ENCODE assay signal across 22 cellular contexts in the genomic region with DNA sequence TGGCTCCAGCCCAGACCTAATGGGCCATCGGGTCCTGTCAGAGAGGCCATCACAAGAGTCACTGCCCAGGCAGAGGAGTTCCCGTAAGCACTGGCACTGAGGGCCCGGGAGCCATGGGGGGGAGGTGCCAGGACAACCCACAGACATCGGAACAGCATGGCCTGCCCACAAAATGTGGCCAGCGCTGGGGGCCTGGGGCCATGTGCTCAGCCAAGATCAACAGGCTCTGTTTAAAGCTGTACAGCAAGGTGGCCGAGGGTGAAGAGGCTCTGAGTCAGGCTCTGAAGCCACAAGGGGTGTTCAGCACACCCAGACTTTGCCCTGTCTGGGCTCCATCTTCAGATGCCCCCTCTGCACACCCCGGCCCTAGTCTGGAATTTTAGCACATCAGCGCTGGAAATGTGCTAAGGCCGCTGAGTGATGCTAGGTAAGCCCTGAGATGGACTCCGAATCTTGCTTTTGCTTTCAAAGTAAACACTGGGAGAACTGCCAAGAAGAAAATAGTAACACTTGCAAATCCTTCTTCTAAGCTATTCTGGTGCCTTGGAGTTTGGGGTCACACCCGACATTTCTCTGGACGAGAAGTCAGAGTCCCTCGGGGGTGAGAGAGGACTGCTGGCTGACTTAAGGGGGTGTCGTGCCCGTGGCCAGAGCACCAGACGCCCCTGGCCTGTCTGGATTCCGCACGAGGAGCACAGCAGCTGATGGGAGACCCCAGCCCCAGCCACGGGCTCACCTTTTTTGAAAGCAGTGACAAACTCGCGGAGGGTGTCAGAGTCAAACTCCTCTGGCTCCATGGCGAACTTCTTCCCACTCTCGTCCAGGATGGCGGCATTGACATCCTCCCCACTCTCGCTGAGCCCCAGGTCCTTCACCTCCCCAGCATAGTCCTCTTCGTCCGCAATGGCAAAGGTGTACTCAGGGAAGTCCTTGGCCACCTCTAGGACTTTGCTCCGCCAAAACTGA. TPM values are rescaled to one million over a fixed set of nuclear protein-coding genes. Genes with fewer than 3 reads are reported as not detected.
A peak's percentile ranks its signal among the peaks of the same experiment; 100 is the strongest.
DNase-seq lines count a peak whose midpoint lies in the region; FAIRE-seq and TF ChIP-seq lines count a peak whose summit lies in the region.
"Had no signal": no experiment of that assay in that cellular context is flagged by ENCODE, and none has a peak within 500 bp of the region (broad histone marks: within the 10 kb centered on the region; RNA-seq: fewer than 3 reads in every experiment).

No MANE protein-coding gene starts in this region.

- H3K4me2 ChIP-seq in astrocyte (ENCODE audit: low read length) (peak overlapping the region; percentile 1), osteoblast (ENCODE audit: insufficient read depth, low read length) (peak overlapping the region; percentile 39)

- no peak overlapping the region for H3K4me3 ChIP-seq in astrocyte (ENCODE audit: insufficient read depth, low read depth, low read length)
- no peak overlapping the region for H3K4me3 ChIP-seq in choroid plexus epithelial cell (ENCODE audit: low read depth, low read length)
- H3K4me3 ChIP-seq in osteoblast (ENCODE audit: insufficient read depth, low read length), result no peak overlapping the region
- no peak overlapping the region for H3K4me3 ChIP-seq in HAP-1
- H3K4me3 ChIP-seq: GM23248 had no signal

- no peak for TF ChIP-seq CTCF in astrocyte (IDR thresholded peaks at IDR 0.05; ENCODE audit: insufficient read depth, low read depth, low read length)
- no peak for TF ChIP-seq CTCF in choroid plexus epithelial cell (conservative IDR thresholded peaks at IDR 0.05; ENCODE audit: low read depth, low read length)
- no peak for TF ChIP-seq CTCF in osteoblast (IDR thresholded peaks at IDR 0.05; ENCODE audit: extremely low read depth, low read depth, low read length)
- no peak for TF ChIP-seq CTCF in RWPE1 (conservative IDR thresholded peaks at IDR 0.05; ENCODE audit: low read depth)

- H3K9me3 ChIP-seq in astrocyte (ENCODE audit: insufficient read depth, low read depth, low read length), result no peaks in the 10 kb centered on the region
- no peaks in the 10 kb centered on the region for H3K9me3 ChIP-seq in osteoblast (ENCODE audit: low read depth, low read length)
- H3K9me3 ChIP-seq in HAP-1, result no peaks in the 10 kb centered on the region
- H3K9me3 ChIP-seq: Caco-2 had no signal

- in situ Hi-C loops in HAP-1 (cut with MboI; ENCODE audit: low sequenced_read_pairs), result no loop called here

- intact Hi-C loops in activated CD4-positive, alpha-beta memory T cell treated with anti-CD3 and anti-CD28 coated beads for 36 hours (cut with micrococcal nuclease), result loop anchor here (1.0 kb wide), 3 partner anchors 24 to 86 kb away; partner anchors contain the start of genes PDIA4 and ZNF786

- no peak overlapping the region for H3K27ac Mint-ChIP-seq in astrocyte (ENCODE audit: unreplicated experiment)
- no peak overlapping the region for H3K27ac Mint-ChIP-seq in activated CD4-positive, alpha-beta memory T cell treated with anti-CD3 and anti-CD28 coated beads for 36 hours
- H3K27ac Mint-ChIP-seq: HFFc6 had no signal

- no peak overlapping the region for H3K9ac ChIP-seq in astrocyte (ENCODE audit: low read length)
- H3K9ac ChIP-seq: GM23248 had no signal

- no peaks in the 10 kb centered on the region for H3K27me3 ChIP-seq in astrocyte (ENCODE audit: insufficient read depth, low read length)
- H3K27me3 ChIP-seq in osteoblast (ENCODE audit: insufficient read depth, low read length), result no peaks in the 10 kb centered on the region
- H3K27me3 ChIP-seq in HAP-1 (ENCODE audit: low read depth), result no peaks in the 10 kb centered on the region

- peaks cover 24% of the 10 kb centered on the region for H3K36me3 Mint-ChIP-seq in astrocyte (ENCODE audit: low read depth, unreplicated experiment)
- H3K36me3 Mint-ChIP-seq in activated CD4-positive, alpha-beta memory T cell treated with anti-CD3 and anti-CD28 coated beads for 36 hours, result peaks cover 28% of the 10 kb centered on the region
- H3K36me3 Mint-ChIP-seq: IgD-negative memory B cell had no signal

- H3K79me2 ChIP-seq in astrocyte (ENCODE audit: insufficient read depth, low read length) (peaks cover 2% of the 10 kb centered on the region), osteoblast (ENCODE audit: insufficient read depth, low read length) (no peaks in the 10 kb centered on the region)

- H3K9me3 Mint-ChIP-seq in astrocyte (ENCODE audit: unreplicated experiment), result no peaks in the 10 kb centered on the region
- H3K9me3 Mint-ChIP-seq in activated CD4-positive, alpha-beta memory T cell treated with anti-CD3 and anti-CD28 coated beads for 36 hours, result no peaks in the 10 kb centered on the region
- H3K9me3 Mint-ChIP-seq: CD4-positive, alpha-beta T cell; HFFc6; IgD-negative memory B cell had no signal

- peaks cover 68% of the 10 kb centered on the region for H4K20me1 ChIP-seq in astrocyte (ENCODE audit: insufficient read depth, low read length)
- H4K20me1 ChIP-seq in osteoblast (ENCODE audit: insufficient read depth, low read length), result peaks cover 19% of the 10 kb centered on the region

- CTCF ChIA-PET in RWPE1 (lab: Yijun Ruan, JAX), result interaction anchor here (0.6 to 1.0 kb wide), 3 partner anchors 19 to 73 kb away, joined by 3 to 4 read pairs (median 4); no protein-coding TSS in a partner anchor
- CTCF ChIA-PET in activated CD4-positive, alpha-beta memory T cell treated with anti-CD3 and anti-CD28 coated beads for 36 hours (lab: Charles Lee), result interaction anchor here (0.6 to 4.4 kb wide), 26 partner anchors 11 to 436 kb away, joined by 3 to 69 read pairs (median 4); partner anchors contain the start of genes CUL1, ZNF282, ZNF398 and ZNF425

- H3K4me1 Mint-ChIP-seq in astrocyte (ENCODE audit: low read depth, unreplicated experiment), result no peaks in the 10 kb centered on the region
- H3K4me1 Mint-ChIP-seq in activated CD4-positive, alpha-beta memory T cell treated with anti-CD3 and anti-CD28 coated beads for 36 hours (ENCODE audit: low read depth), result peaks cover 3% of the 10 kb centered on the region

- H2AFZ ChIP-seq in astrocyte (ENCODE audit: low read depth, low read length), result no peak overlapping the region
- peak overlapping the region; percentile 15 for H2AFZ ChIP-seq in osteoblast (ENCODE audit: low read length)
- H2AFZ ChIP-seq: GM23248 had no signal

- POLR2A ChIA-PET in RWPE1 (lab: Yijun Ruan, JAX; ENCODE audit: low non-redundant PET), result no interaction called here
- POLR2A ChIA-PET in activated CD4-positive, alpha-beta memory T cell treated with anti-CD3 and anti-CD28 coated beads for 36 hours (lab: Charles Lee), result interaction anchor here (0.6 kb wide), 1 partner anchor 21 kb away, joined by 3 read pairs; no protein-coding TSS in a partner anchor

- H3K27ac ChIP-seq in astrocyte (ENCODE audit: low read depth, low read length) (no peak overlapping the region), osteoblast (ENCODE audit: low read depth, low read length) (no peak overlapping the region), RWPE1 (no peak overlapping the region)
- H3K27ac ChIP-seq: C4-2B, GM23248 had no signal

- H3K4me1 ChIP-seq in astrocyte (ENCODE audit: insufficient read depth, low read length) (peaks cover 4% of the 10 kb centered on the region), osteoblast (ENCODE audit: insufficient read depth, low read length) (peaks cover 8% of the 10 kb centered on the region), HAP-1 (no peaks in the 10 kb centered on the region)
- H3K4me1 ChIP-seq: Caco-2 had no signal

- H3K36me3 ChIP-seq in astrocyte (ENCODE audit: insufficient read depth, low read length) (peaks cover 32% of the 10 kb centered on the region), osteoblast (ENCODE audit: insufficient read depth, low read length) (peaks cover 60% of the 10 kb centered on the region), HAP-1 (replicated peaks) (peaks cover 75% of the 10 kb centered on the region)

- no peak overlapping the region for H3K4me3 Mint-ChIP-seq in astrocyte (ENCODE audit: unreplicated experiment)
- no peak overlapping the region for H3K4me3 Mint-ChIP-seq in activated CD4-positive, alpha-beta memory T cell treated with anti-CD3 and anti-CD28 coated beads for 36 hours
- H3K4me3 Mint-ChIP-seq: CD4-positive, alpha-beta T cell; HFFc6; IgD-negative memory B cell had no signal

- DNase-seq in astrocyte (ENCODE audit: low read depth) (no peak), astrocyte of the hippocampus (ENCODE audit: low read depth, low spot score) (peak; percentile 76), choroid plexus epithelial cell (ENCODE audit: low read depth) (peak; percentile 50), osteoblast (ENCODE audit: insufficient read length, low spot score, missing footprints) (peak; percentile 82), RWPE1 (ENCODE audit: low spot score) (no peak), SIG-M5 treated with dmso at 0.1 percent for 504 hours (lab: John Stamatoyannopoulos, UW; ENCODE audit: unreplicated experiment) (no peak), HAP-1 (ENCODE audit: low spot score in 2 of 2) (no peak)
- no peak for DNase-seq in activated CD4-positive, alpha-beta memory T cell treated with anti-CD3 and anti-CD28 coated beads for 36 hours
- DNase-seq: ACHN, GM23248, HFFc6 had no signal

- no peak for FAIRE-seq in astrocyte (lab: Jason Lieb, UNC)
- FAIRE-seq: A204.1, D721Med, G401.6, GM12891, GM19239, H54, HTR-8/SVneo had no signal

- no peaks in the 10 kb centered on the region for H3K27me3 Mint-ChIP-seq in astrocyte (ENCODE audit: low read depth, unreplicated experiment)
- no peaks in the 10 kb centered on the region for H3K27me3 Mint-ChIP-seq in activated CD4-positive, alpha-beta memory T cell treated with anti-CD3 and anti-CD28 coated beads for 36 hours
- H3K27me3 Mint-ChIP-seq: CD4-positive, alpha-beta T cell; IgD-negative memory B cell had no signal

RNA-seq across cellular contexts. Expression of gene PDIA4, which starts 23.6 kb away (rescaled TPM):
- total RNA-seq in astrocyte (266 and 284 TPM in 2 replicates), osteoblast (216 and 220 TPM in 2 replicates)
- total RNA-seq in activated CD4-positive, alpha-beta memory T cell treated with anti-CD3 and anti-CD28 coated beads for 36 hours, result 100 to 1,000 TPM; 108 to 112 TPM

Comparison
In these comparisons a context has a peak if more than half of its experiments do, and no peak if none do; other contexts are left out.
1. DNase-seq: peak in astrocyte of the hippocampus (single experiment), choroid plexus epithelial cell (single experiment) and osteoblast (single experiment); none in astrocyte (single experiment), RWPE1 (single experiment), SIG-M5 treated with dmso at 0.1 percent for 504 hours (single experiment), activated CD4-positive, alpha-beta memory T cell treated with anti-CD3 and anti-CD28 coated beads for 36 hours (single experiment) and HAP-1 (0 of 2).